23 cellular contexts compared by ENCODE assay signal in genomic region chr2:163556511-163556910, GRCh38.
"Had no signal": no experiment of that assay in that cellular context is flagged by ENCODE, and none has a peak within 500 bp of the region (broad histone marks: within the 10 kb centered on the region; RNA-seq: fewer than 3 reads in every experiment).

No MANE protein-coding gene starts in this region.

- DNase-seq: activated B cell treated with CpG ODN at 0.5 μM for 24 hours; activated CD4-positive, alpha-beta T cell treated with anti-CD3 and anti-CD28 coated beads for 4 hours; activated CD4-positive, alpha-beta T cell treated with anti-CD3 and anti-CD28 coated beads, Interleukin-2, amount 50 U/mL, for 48 hours; activated CD8-positive, alpha-beta memory T cell treated with anti-CD3 and anti-CD28 coated beads, Interleukin-2, amount 50 U/mL, for 48 hours; activated naive CD4-positive, alpha-beta T cell; activated T-cell treated with anti-CD3 and anti-CD28 coated beads, Interleukin-2, amount 50 U/mL, for 4 hours; amygdala; central memory CD4-positive, alpha-beta T cell; head of caudate nucleus; hypothalamus; left cardiac atrium; mucosa of descending colon; nephron progenitor cell; nucleus accumbens; posterior cingulate gyrus; stimulated activated CD4-positive, alpha-beta T cell treated with anti-CD3 and anti-CD28 coated beads, Interleukin-15, amount 100 ng/mL, for 24 hours; stimulated activated naive B cell treated with anti-CD40 and anti-IgM and Interleukin-4, amounts not matched to agents 10 μg/mL and 1 μg/mL and 100 μg/mL, for 72 hours; T-helper 17 cell; transverse colon had no signal

- ATAC-seq: activated T-cell treated with anti-CD3 and anti-CD28 coated beads, Interleukin-2, amount 50 U/mL, for 4 hours; left cardiac atrium; mucosa of descending colon; sciatic nerve; stimulated activated naive B cell treated with anti-CD40 and anti-IgM and Interleukin-4, amounts not matched to agents 10 μg/mL and 1 μg/mL and 100 μg/mL, for 72 hours; T-helper 17 cell had no signal

- H3K27ac ChIP-seq: coronary artery, esophagus muscularis mucosa, transverse colon had no signal

- H3K27me3 ChIP-seq: esophagus muscularis mucosa, transverse colon had no signal

- H3K4me2 ChIP-seq: smooth muscle cell had no signal

- H3K36me3 ChIP-seq: esophagus muscularis mucosa, transverse colon had no signal

- H3K4me1 ChIP-seq: transverse colon had no signal

- H3K4me3 ChIP-seq: coronary artery, esophagus muscularis mucosa, mucosa of descending colon, smooth muscle cell, transverse colon had no signal

- H3K9me3 ChIP-seq: esophagus muscularis mucosa, mucosa of descending colon, transverse colon had no signal
